ENCODE assay signal across 8 cellular contexts in the genomic region with DNA sequence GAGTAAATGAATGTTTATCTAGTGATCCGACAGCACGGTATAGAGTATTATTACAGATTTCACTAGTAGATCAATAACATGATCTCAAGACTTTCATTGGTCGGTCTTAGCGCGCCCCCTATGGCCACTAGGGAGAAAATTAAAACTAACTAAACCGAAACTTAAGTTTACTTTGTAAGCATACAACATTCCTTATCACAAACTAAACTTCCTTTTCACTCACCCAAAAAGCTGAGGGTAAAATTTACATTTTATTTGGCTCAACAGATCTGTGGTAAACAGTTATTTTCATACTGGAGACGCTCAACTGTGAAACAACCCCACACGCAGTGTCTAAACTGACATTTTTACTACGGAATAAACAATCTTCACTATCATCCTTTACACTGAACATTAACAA.
DNase-seq lines count a peak whose midpoint lies in the region; ATAC-seq and TF ChIP-seq lines count a peak whose summit lies in the region.

No MANE protein-coding gene starts in this region.

- TF ChIP-seq CTCF in GM13977 (IDR thresholded peaks at IDR 0.05; ENCODE audit: extremely low read depth, insufficient read depth, missing control alignments) = peak; percentile 62
- peak in 4 of 6 experiments; percentile 37 to 61 (median 56) for TF ChIP-seq CTCF in Peyer's patch (IDR thresholded peaks at IDR 0.05)
- TF ChIP-seq CTCF in ascending aorta (IDR thresholded peaks at IDR 0.05) = peak in 1 of 3 experiments; percentile 26

- H3K4me3 ChIP-seq in ACC112 (ENCODE audit: low read depth, low read length) (peak overlapping the region; percentile 60), Peyer's patch (peak overlapping the region in 2 of 4 donors; percentile 21 to 22), ascending aorta (no peak overlapping the region)

- ATAC-seq in HG02970 (IDR thresholded peaks at IDR 0.05; ENCODE audit: low FRiP score, unreplicated experiment) = peak; percentile 58

- peak overlapping the region; percentile 97 for H2AFZ ChIP-seq in ACC112 (ENCODE audit: low read length, unreplicated experiment)

- in situ Hi-C loops in GM13977 (cut with MboI; ENCODE audit: low pct_unique_long_range_greater_than_20kb, low sequenced_read_pairs, unreplicated experiment) = no loop called here

- no peak overlapping the region for H3K27ac ChIP-seq in ACC112 (ENCODE audit: low read depth, low read length)
- no peak overlapping the region for H3K27ac ChIP-seq in Peyer's patch
- no peak overlapping the region for H3K27ac ChIP-seq in ascending aorta

- H3K79me2 ChIP-seq in ACC112 (ENCODE audit: control insufficient read depth, insufficient read depth, low read length, unreplicated experiment) = no peaks in the 10 kb centered on the region

- TF ChIP-seq POLR2A in Peyer's patch (IDR thresholded peaks at IDR 0.05) (no peak), erythroblast (IDR thresholded peaks at IDR 0.05; ENCODE audit: low read length) (no peak)

- H3K27me3 ChIP-seq in ACC112 (ENCODE audit: insufficient read depth, low read length) = peaks cover 6% of the 10 kb centered on the region; the same call in 1 of the 2 replicates
- no peaks in the 10 kb centered on the region for H3K27me3 ChIP-seq in Peyer's patch
- no peaks in the 10 kb centered on the region for H3K27me3 ChIP-seq in ascending aorta

- intact Hi-C loops in ascending aorta (cut with DNase I) = no loop called here

- H3K9me3 ChIP-seq in Peyer's patch = no peaks in the 10 kb centered on the region
- H3K9me3 ChIP-seq in ascending aorta = no peaks in the 10 kb centered on the region

- no peaks in the 10 kb centered on the region for H3K36me3 ChIP-seq in ACC112 (ENCODE audit: insufficient read depth, low read length)
- H3K36me3 ChIP-seq in Peyer's patch = no peaks in the 10 kb centered on the region
- H3K36me3 ChIP-seq in ascending aorta = no peaks in the 10 kb centered on the region

- DNase-seq in GM13977 (ENCODE audit: low spot score) (peak; percentile 23), Peyer's patch (peak in 1 of 3 donors; percentile 60), erythroblast (lab: John Stamatoyannopoulos, UW) (peak; percentile 59 to 73), pons (ENCODE audit: low spot score) (peak; percentile 34), activated gamma-delta T cell (lab: John Stamatoyannopoulos, UW) (no peak), ascending aorta (ENCODE audit: low spot score in 2 of 2) (no peak)

- no peaks in the 10 kb centered on the region for H3K4me1 ChIP-seq in ACC112 (ENCODE audit: control insufficient read depth, insufficient read depth, low read length, unreplicated experiment)
- H3K4me1 ChIP-seq in Peyer's patch = no peaks in the 10 kb centered on the region
- no peaks in the 10 kb centered on the region for H3K4me1 ChIP-seq in ascending aorta

Comparison
In these comparisons a context has a peak if more than half of its experiments do, and no peak if none do; other contexts are left out.
1. DNase-seq: peak in GM13977 (single experiment), erythroblast (2 of 2) and pons (single experiment); none in activated gamma-delta T cell (single experiment) and ascending aorta (0 of 2).